24 cellular contexts compared by ENCODE assay signal in the genomic region with DNA sequence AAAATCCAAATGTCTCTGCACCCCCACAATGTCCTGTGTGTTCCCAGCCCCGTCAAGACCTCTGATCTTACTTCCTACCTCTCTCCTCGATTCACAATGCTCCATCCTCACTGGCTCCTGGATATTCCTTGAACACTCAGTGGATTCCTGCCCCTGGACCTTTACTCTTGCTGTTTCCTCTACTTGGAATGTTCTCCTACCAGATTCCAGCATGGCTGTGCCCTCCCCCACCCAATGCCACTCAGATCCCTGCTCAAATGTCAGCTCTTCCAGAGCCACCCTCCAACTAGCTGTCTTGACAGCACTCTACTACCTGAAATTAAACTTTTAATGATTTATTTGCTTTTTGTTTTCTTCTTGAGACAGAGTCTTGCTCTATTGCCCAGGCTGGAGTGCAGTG.
DNase-seq lines count a peak whose midpoint lies in the region; ATAC-seq and TF ChIP-seq lines count a peak whose summit lies in the region.
"Had no signal": no experiment of that assay in that cellular context is flagged by ENCODE, and none has a peak within 500 bp of the region (broad histone marks: within the 10 kb centered on the region; RNA-seq: fewer than 3 reads in every experiment).

No MANE protein-coding gene starts in this region.

- no peak overlapping the region for H3K27ac ChIP-seq in breast epithelium
- H3K27ac ChIP-seq: 22Rv1, SJCRH30 had no signal

- POLR2A ChIA-PET in MCF 10A (lab: Yijun Ruan, JAX) = interaction anchor here (1.6 to 3.4 kb wide), 2 partner anchors 11 to 202 kb away, joined by 4 to 12 read pairs; no protein-coding TSS in a partner anchor

- ATAC-seq in HG02798 (IDR thresholded peaks at IDR 0.05; ENCODE audit: poor library complexity, unreplicated experiment) (no peak), GM19467 (IDR thresholded peaks at IDR 0.05; ENCODE audit: unreplicated experiment) (no peak), HG03025 (IDR thresholded peaks at IDR 0.05; ENCODE audit: low FRiP score, unreplicated experiment) (no peak)
- ATAC-seq: GM23338, Right ventricle myocardium inferior, SK-N-SH treated with all-trans-retinoic acid at 6 μM for 48 hours had no signal

- TF ChIP-seq CTCF in MCF 10A (IDR thresholded peaks at IDR 0.05; ENCODE audit: unreplicated experiment) (no peak), breast epithelium (IDR thresholded peaks at IDR 0.05) (no peak), endothelial cell (IDR thresholded peaks at IDR 0.05; ENCODE audit: unreplicated experiment) (no peak), nephron progenitor cell (IDR thresholded peaks at IDR 0.05) (no peak)

- no peaks in the 10 kb centered on the region for H3K36me3 ChIP-seq in breast epithelium
- H3K36me3 ChIP-seq: BE2C, SJCRH30 had no signal

- H3K4me3 Mint-ChIP-seq in MCF 10A (ENCODE audit: unreplicated experiment) (no peak overlapping the region), endothelial cell (ENCODE audit: unreplicated experiment) (no peak overlapping the region), nephron progenitor cell (no peak overlapping the region)
- H3K4me3 Mint-ChIP-seq: GM23338, H9, HFFc6 had no signal

- H3K27me3 Mint-ChIP-seq in MCF 10A (ENCODE audit: insufficient read depth, unreplicated experiment) = no peaks in the 10 kb centered on the region
- no peaks in the 10 kb centered on the region for H3K27me3 Mint-ChIP-seq in endothelial cell (ENCODE audit: unreplicated experiment)
- no peaks in the 10 kb centered on the region for H3K27me3 Mint-ChIP-seq in nephron progenitor cell (ENCODE audit: low read depth, poor library complexity)

- H3K9me3 ChIP-seq in breast epithelium = no peaks in the 10 kb centered on the region
- H3K9me3 ChIP-seq: BE2C, SJCRH30 had no signal

- TF ChIP-seq POLR2A in breast epithelium (IDR thresholded peaks at IDR 0.05) = no peak

- intact Hi-C loops in MCF 10A (cut with micrococcal nuclease) = no loop called here
- intact Hi-C loops in breast epithelium (cut with DNase I; ENCODE audit: low total_unique reads) = no loop called here

- H3K4me3 ChIP-seq in breast epithelium = no peak overlapping the region
- H3K4me3 ChIP-seq: GM23338, SJCRH30 had no signal

- H3K27ac Mint-ChIP-seq in MCF 10A (ENCODE audit: low read depth, unreplicated experiment) = peak overlapping the region; percentile 63
- peak overlapping the region; percentile 50 for H3K27ac Mint-ChIP-seq in endothelial cell (ENCODE audit: unreplicated experiment)
- peak overlapping the region; percentile 5 for H3K27ac Mint-ChIP-seq in nephron progenitor cell
- H3K27ac Mint-ChIP-seq: GM23338, H9, HFFc6 had no signal

- BruUV-seq in MCF 10A (replicated peaks; lab: Mats Ljungman, UMichigan) = no TSS peak

- H3K4me1 Mint-ChIP-seq in MCF 10A (ENCODE audit: insufficient read depth, unreplicated experiment) = peaks cover 42% of the 10 kb centered on the region
- H3K4me1 Mint-ChIP-seq in endothelial cell (ENCODE audit: unreplicated experiment) = peaks cover 8% of the 10 kb centered on the region
- peaks cover 16% of the 10 kb centered on the region for H3K4me1 Mint-ChIP-seq in nephron progenitor cell

- H3K4me1 ChIP-seq in breast epithelium = no peaks in the 10 kb centered on the region
- H3K4me1 ChIP-seq: BE2C, SJCRH30 had no signal

- H3K9me3 Mint-ChIP-seq in MCF 10A (ENCODE audit: unreplicated experiment) (peaks cover 9% of the 10 kb centered on the region), endothelial cell (ENCODE audit: unreplicated experiment) (no peaks in the 10 kb centered on the region), nephron progenitor cell (no peaks in the 10 kb centered on the region)
- H3K9me3 Mint-ChIP-seq: GM23338, H9, HFFc6 had no signal

- DNase-seq in MCF 10A (ENCODE audit: unreplicated experiment) = no peak
- DNase-seq in breast epithelium (ENCODE audit: low spot score in 2 of 2) = no peak
- no peak for DNase-seq in endothelial cell (ENCODE audit: low spot score)
- DNase-seq in nephron progenitor cell = no peak
- DNase-seq: ACHN, BE2C, DMS53, H9, HFFc6, KG1, NCI-H1048, NCI-H1436, NCI-H1930, NCI-H2107, NCI-H524, NCI-H774, SJCRH30 had no signal

- no peaks in the 10 kb centered on the region for H3K27me3 ChIP-seq in breast epithelium
- H3K27me3 ChIP-seq: BE2C, SJCRH30 had no signal

- H3K36me3 Mint-ChIP-seq in MCF 10A (ENCODE audit: insufficient read depth, unreplicated experiment) = no peaks in the 10 kb centered on the region
- peaks cover 5% of the 10 kb centered on the region for H3K36me3 Mint-ChIP-seq in endothelial cell (ENCODE audit: low read depth, unreplicated experiment)
- no peaks in the 10 kb centered on the region for H3K36me3 Mint-ChIP-seq in nephron progenitor cell (ENCODE audit: low read depth)

- CTCF ChIA-PET in MCF 10A (lab: Yijun Ruan, JAX) = interaction anchor here (0.7 to 1.6 kb wide), 2 partner anchors 56 to 125 kb away, joined by 3 read pairs; no protein-coding TSS in a partner anchor

Comparison
In these comparisons a context has a peak if more than half of its experiments do, and no peak if none do; other contexts are left out.
1. H3K27ac Mint-ChIP-seq: peak in every context shown above with its lines; median percentile 63 in MCF 10A; 50 in endothelial cell; 5 in nephron progenitor cell.